Comparison of ENCODE assay signal across 8 cellular contexts in genomic region chr10:90911133-90912048, GRCh38. TPM values are rescaled to one million over a fixed set of nuclear protein-coding genes. Genes with fewer than 3 reads are reported as not detected.
DNase-seq lines count a peak whose midpoint lies in the region; ATAC-seq lines count a peak whose summit lies in the region.
"Not testable (repeated sequence)": the region's sequence is repeated elsewhere in the genome, so short reads cannot be mapped to it uniquely, and the experiment has no call there.

No MANE protein-coding gene starts in this region.

- ATAC-seq in GM18519 (IDR thresholded peaks at IDR 0.05; ENCODE audit: low FRiP score, unreplicated experiment) (peak; percentile 64), HG03095 (IDR thresholded peaks at IDR 0.05; ENCODE audit: unreplicated experiment) (peak; percentile 69), left cardiac atrium (peak; percentile 53 to 69)

- H3K4me1 ChIP-seq in ACC112 (ENCODE audit: control insufficient read depth, insufficient read depth, low read length, unreplicated experiment), result peaks cover 16% of the 10 kb centered on the region

- H2AFZ ChIP-seq in ACC112 (ENCODE audit: low read length, unreplicated experiment), result not testable (repeated sequence)

- not testable (repeated sequence) for H3K27me3 ChIP-seq in ACC112 (ENCODE audit: insufficient read depth, low read length)

- H3K27ac ChIP-seq in ACC112 (ENCODE audit: low read depth, low read length), result peak overlapping the region; percentile 71

- not testable (repeated sequence) for H3K4me3 ChIP-seq in ACC112 (ENCODE audit: low read depth, low read length)

- peak; percentile 63 to 75 for DNase-seq in NCI-H2081 (lab: John Stamatoyannopoulos, UW)
- peak; percentile 6 for DNase-seq in T-helper 9 cell
- peak in 48 of 56 donors; percentile 2 to 84 (median 30) for DNase-seq in amygdala (lab: John Stamatoyannopoulos, UW)
- peak; percentile 39 for DNase-seq in left cardiac atrium
- peak; percentile 76 for DNase-seq in retina

- intact Hi-C loops in left cardiac atrium (cut with DNase I), result loop anchor here in 1 of 2 donors (2.0 to 10.0 kb wide), 3 partner anchors 57 to 336 kb away; no protein-coding TSS in a partner anchor

- peaks cover 14% of the 10 kb centered on the region for H3K36me3 ChIP-seq in ACC112 (ENCODE audit: insufficient read depth, low read length)

- H3K79me2 ChIP-seq in ACC112 (ENCODE audit: control insufficient read depth, insufficient read depth, low read length, unreplicated experiment), result not testable (repeated sequence)

RNA-seq across cellular contexts. Expression of gene ANKRD1, which starts 9.5 kb away (rescaled TPM):
- 1,000 to 10,000 TPM; 1,867 to 3,373 TPM for total RNA-seq in left cardiac atrium

RNA-seq across cellular contexts. Expression of gene RPP30, which starts 39.6 kb away (rescaled TPM):
- 10 to 100 TPM; 32.8 to 33.3 TPM for total RNA-seq in left cardiac atrium

RNA-seq across cellular contexts. Expression of gene HTR7, which starts 53.6 kb away (rescaled TPM):
- under 1 TPM; 0.31 to 0.32 TPM for total RNA-seq in left cardiac atrium

Comparison
In these comparisons a context has a peak if more than half of its experiments do, and no peak if none do; other contexts are left out.
1. DNase-seq: peak in every context shown above with its lines; median percentile 76 in retina; 69 in NCI-H2081; 39 in left cardiac atrium; 30 in amygdala; 6 in T-helper 9 cell.